8 cellular contexts compared by ENCODE assay signal in genomic region chr22:38461414-38462081, GRCh38. TPM values are rescaled to one million over a fixed set of nuclear protein-coding genes. Genes with fewer than 3 reads are reported as not detected.
DNase-seq lines count a peak whose midpoint lies in the region; ATAC-seq and TF ChIP-seq lines count a peak whose summit lies in the region.

No MANE protein-coding gene starts in this region.

- no peak for TF ChIP-seq CTCF in lower lobe of right lung (IDR thresholded peaks at IDR 0.05)

- peaks cover 6% of the 10 kb centered on the region for H3K4me1 ChIP-seq in lower lobe of right lung

- intact Hi-C loops in lower lobe of right lung (cut with DNase I), result no loop called here

- peaks cover 45% of the 10 kb centered on the region for H3K27me3 ChIP-seq in lower lobe of right lung (ENCODE audit: low read depth)

- H3K27ac ChIP-seq in lower lobe of right lung, result no peak overlapping the region

- no peaks in the 10 kb centered on the region for H3K9me3 ChIP-seq in lower lobe of right lung

- ATAC-seq in lower lobe of right lung (peak; percentile 90 to 91), HG03571 (IDR thresholded peaks at IDR 0.05; ENCODE audit: unreplicated experiment) (no peak)

- no peaks in the 10 kb centered on the region for H3K36me3 ChIP-seq in lower lobe of right lung

- H3K4me3 ChIP-seq in lower lobe of right lung, result peak overlapping the region; percentile 28

- DNase-seq in A172 (ENCODE audit: low spot score) (peak; percentile 63), HCEC 1CT (peak; percentile 43), NCI-H510A (lab: John Stamatoyannopoulos, UW) (peak; percentile 65), lower lobe of right lung (peak; percentile 87)
- peak; percentile 70 to 75 for DNase-seq in activated CD4-positive, alpha-beta T cell treated with anti-CD3 and anti-CD28 coated beads, Interleukin-2, amount 50 U/mL, for 48 hours
- peak; percentile 9 for DNase-seq in effector CD8-positive, alpha-beta T cell (lab: John Stamatoyannopoulos, UW)
- DNase-seq in stimulated activated CD4-positive, alpha-beta T cell treated with anti-CD3 and anti-CD28 coated beads, TNF-alpha, amount 100 ng/mL, for 24 hours (ENCODE audit: low read depth in 3 of 3), result peak; percentile 21 to 67 (median 32)

RNA-seq across cellular contexts. Expression of gene KDELR3, which starts 6.3 kb away (rescaled TPM):
- total RNA-seq in A172 (2014; rRNA removed; shearing (Covaris generic)), result 18.4 and 24.4 TPM in 2 replicates
- 8.3 TPM for total RNA-seq in lower lobe of right lung

RNA-seq across cellular contexts. Expression of gene KCNJ4, which starts 6.5 kb away (rescaled TPM):
- 0.31 TPM in 1 of 2 replicates, not detected in the other for total RNA-seq in A172 (2014; rRNA removed; shearing (Covaris generic))
- total RNA-seq in lower lobe of right lung, result not detected

RNA-seq across cellular contexts. Expression of gene DDX17, which starts 44.6 kb away (rescaled TPM):
- 241 and 273 TPM in 2 replicates for total RNA-seq in A172 (2014; rRNA removed; shearing (Covaris generic))
- total RNA-seq in lower lobe of right lung, result 457 TPM

Comparison
In these comparisons a context has a peak if more than half of its experiments do, and no peak if none do; other contexts are left out.
1. DNase-seq: peak in every context shown above with its lines; median percentile 87 in lower lobe of right lung; 72 in activated CD4-positive, alpha-beta T cell treated with anti-CD3 and anti-CD28 coated beads, Interleukin-2, amount 50 U/mL, for 48 hours; 65 in NCI-H510A; 63 in A172; 43 in HCEC 1CT; 32 in stimulated activated CD4-positive, alpha-beta T cell treated with anti-CD3 and anti-CD28 coated beads, TNF-alpha, amount 100 ng/mL, for 24 hours; 9 in effector CD8-positive, alpha-beta T cell.